Comparison of ENCODE assay signal across 13 cellular contexts in the genomic region with DNA sequence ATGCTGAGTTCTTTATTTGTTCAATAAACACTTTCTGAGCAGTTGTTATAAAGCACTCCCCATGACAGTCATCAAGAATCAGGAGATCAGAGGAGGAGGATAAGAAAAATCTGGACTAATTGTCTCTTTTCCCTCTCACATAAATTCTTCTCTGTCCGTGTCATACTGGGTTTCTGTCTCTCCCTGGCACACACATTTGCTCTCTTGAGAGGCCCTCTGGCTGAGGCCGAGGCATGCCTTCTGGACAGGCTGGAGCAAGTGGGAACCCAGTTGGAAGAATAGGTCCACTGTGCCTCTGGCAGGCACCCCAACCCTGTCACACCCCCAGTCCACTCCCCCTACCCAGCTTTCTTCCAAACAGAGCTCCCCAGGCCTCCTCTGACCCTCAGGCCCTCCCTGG.
DNase-seq lines count a peak whose midpoint lies in the region; ATAC-seq and TF ChIP-seq lines count a peak whose summit lies in the region.
"Had no signal": no experiment of that assay in that cellular context is flagged by ENCODE, and none has a peak within 500 bp of the region (broad histone marks: within the 10 kb centered on the region; RNA-seq: fewer than 3 reads in every experiment).

No MANE protein-coding gene starts in this region.

- no peak overlapping the region for H2BK15ac ChIP-seq in IMR-90 (ENCODE audit: low read depth, low read length)

- no peak overlapping the region for H2BK5ac ChIP-seq in IMR-90 (ENCODE audit: low read depth, low read length, poor library complexity, severe bottlenecking)

- no peak overlapping the region for H3K4ac ChIP-seq in IMR-90 (ENCODE audit: low read depth, low read length)

- H2AFZ ChIP-seq in IMR-90 (replicated peaks; ENCODE audit: low read length, poor library complexity) (no peak overlapping the region), osteoblast (ENCODE audit: low read length) (no peak overlapping the region)

- no peaks in the 10 kb centered on the region for H3K79me2 ChIP-seq in osteoblast (ENCODE audit: insufficient read depth, low read length)

- peaks cover 4% of the 10 kb centered on the region for H3K27me3 Mint-ChIP-seq in activated naive CD4-positive, alpha-beta T cell treated with anti-CD3 and anti-CD28 coated beads for 36 hours (ENCODE audit: low read depth)

- POLR2A ChIA-PET in IMR-90 (lab: Charles Lee; ENCODE audit: unreplicated experiment) = no interaction called here

- no peak for TF ChIP-seq POLR2A in IMR-90 (IDR thresholded peaks at IDR 0.05; ENCODE audit: low read depth, low read length)

- no peaks in the 10 kb centered on the region for H3K36me3 ChIP-seq in IMR-90 (ENCODE audit: control insufficient read depth, insufficient read depth, low read length)
- no peaks in the 10 kb centered on the region for H3K36me3 ChIP-seq in effector memory CD4-positive, alpha-beta T cell (ENCODE audit: control insufficient read depth, insufficient read depth, low read length)
- no peaks in the 10 kb centered on the region for H3K36me3 ChIP-seq in osteoblast (ENCODE audit: insufficient read depth, low read length)
- H3K36me3 ChIP-seq: left lung, MG63, thoracic aorta had no signal

- no peaks in the 10 kb centered on the region for H3K9me3 Mint-ChIP-seq in activated naive CD4-positive, alpha-beta T cell treated with anti-CD3 and anti-CD28 coated beads for 36 hours

- no peak overlapping the region for H3K4me3 ChIP-seq in IMR-90 (ENCODE audit: insufficient read depth, low read depth, low read length)
- peak overlapping the region; percentile 3 for H3K4me3 ChIP-seq in effector memory CD4-positive, alpha-beta T cell (ENCODE audit: insufficient read depth, low read depth, low read length, poor library complexity, severe bottlenecking)
- no peak overlapping the region for H3K4me3 ChIP-seq in osteoblast (ENCODE audit: insufficient read depth, low read length)
- H3K4me3 ChIP-seq: left lung, MG63, thoracic aorta had no signal

- CTCF ChIA-PET in activated naive CD4-positive, alpha-beta T cell treated with anti-CD3 and anti-CD28 coated beads for 36 hours (lab: Charles Lee) = interaction anchor here (0.7 to 1.0 kb wide), 2 partner anchors 65 to 306 kb away, joined by 3 read pairs; no protein-coding TSS in a partner anchor
- CTCF ChIA-PET in IMR-90 (lab: Yijun Ruan, JAX) = no interaction called here

- intact Hi-C loops in activated naive CD4-positive, alpha-beta T cell treated with anti-CD3 and anti-CD28 coated beads for 36 hours (cut with micrococcal nuclease) = no loop called here
- intact Hi-C loops in IMR-90 (cut with micrococcal nuclease) = no loop called here

- no peak overlapping the region for H2AK5ac ChIP-seq in IMR-90 (ENCODE audit: low read depth, low read length)

- no peak overlapping the region for H3K56ac ChIP-seq in IMR-90 (ENCODE audit: extremely low read depth, insufficient read depth, low read length)

- no peak overlapping the region for H3K14ac ChIP-seq in IMR-90 (replicated peaks; ENCODE audit: low read depth, low read length)

- H3K79me1 ChIP-seq in IMR-90 (ENCODE audit: low read depth in 1 of 2, low read length in 2 of 2) = no peaks in the 10 kb centered on the region

- 100% methylated on average over 1 of the region's 2 CpGs; no CpG with 5 or more reads in 1 of the 2 experiments for WGBS in IMR-90 (ENCODE audit: extremely low coverage in 2 of 2, insufficient read length in 1 of 2), 2 experiments

- H3K27me3 ChIP-seq in IMR-90 (ENCODE audit: control insufficient read depth, insufficient read depth, low read length) = peaks cover 67% of the 10 kb centered on the region
- no peaks in the 10 kb centered on the region for H3K27me3 ChIP-seq in effector memory CD4-positive, alpha-beta T cell (replicated peaks; ENCODE audit: control insufficient read depth, insufficient read depth, low read length, poor library complexity, severe bottlenecking)
- H3K27me3 ChIP-seq in osteoblast (ENCODE audit: insufficient read depth, low read length) = peaks cover 27% of the 10 kb centered on the region

- no peak overlapping the region for H3K9ac ChIP-seq in IMR-90 (ENCODE audit: low read depth, low read length)

- no peaks in the 10 kb centered on the region for H3K36me3 Mint-ChIP-seq in activated naive CD4-positive, alpha-beta T cell treated with anti-CD3 and anti-CD28 coated beads for 36 hours (ENCODE audit: low read depth)

- no peaks in the 10 kb centered on the region for H3K4me1 ChIP-seq in IMR-90 (ENCODE audit: control insufficient read depth, insufficient read depth, low read length)
- H3K4me1 ChIP-seq in effector memory CD4-positive, alpha-beta T cell (ENCODE audit: control insufficient read depth, insufficient read depth, low read length, poor library complexity, severe bottlenecking) = peaks cover 36% of the 10 kb centered on the region
- H3K4me1 ChIP-seq in osteoblast (ENCODE audit: insufficient read depth, low read length) = peaks cover 5% of the 10 kb centered on the region

- no peak for TF ChIP-seq RAD21 in IMR-90 (IDR thresholded peaks at IDR 0.05; ENCODE audit: low read length)

- H3K4me1 Mint-ChIP-seq in activated naive CD4-positive, alpha-beta T cell treated with anti-CD3 and anti-CD28 coated beads for 36 hours (ENCODE audit: low read depth) = peaks cover 30% of the 10 kb centered on the region

- peak; percentile 3 for DNase-seq in activated naive CD4-positive, alpha-beta T cell treated with anti-CD3 and anti-CD28 coated beads for 36 hours
- no peak for DNase-seq in activated naive CD4-positive, alpha-beta T cell (lab: John Stamatoyannopoulos, UW)
- DNase-seq in IMR-90 = no peak
- DNase-seq in effector memory CD4-positive, alpha-beta T cell = no peak
- peak; percentile 70 for DNase-seq in osteoblast (ENCODE audit: insufficient read length, low spot score, missing footprints)
- DNase-seq in Kasumi-1 (lab: John Stamatoyannopoulos, UW) = no peak
- no peak for DNase-seq in MV-4-11 (lab: John Stamatoyannopoulos, UW)
- DNase-seq in cerebellar cortex (ENCODE audit: low spot score) = no peak
- DNase-seq: ACHN; effector CD4-positive, alpha-beta T cell; MG63 had no signal

- no peak overlapping the region for H2AK9ac ChIP-seq in IMR-90 (replicated peaks; ENCODE audit: low read depth, low read length, poor library complexity)

- no peak overlapping the region for H3K4me3 Mint-ChIP-seq in activated naive CD4-positive, alpha-beta T cell treated with anti-CD3 and anti-CD28 coated beads for 36 hours

- dilution Hi-C loops in IMR-90 (cut with HindIII; ENCODE audit: low sequenced_read_pairs, unreplicated experiment) = no loop called here

- no peaks in the 10 kb centered on the region; the same call in 1 of the 2 replicates for H4K20me1 ChIP-seq in IMR-90 (ENCODE audit: insufficient read depth, low read length)
- H4K20me1 ChIP-seq in osteoblast (ENCODE audit: insufficient read depth, low read length) = no peaks in the 10 kb centered on the region

- in situ Hi-C loops in IMR-90 (cut with MboI; ENCODE audit: low sequenced_read_pairs) = no loop called here

- H3K27ac ChIP-seq in IMR-90 (ENCODE audit: insufficient read depth, low read length) = no peak overlapping the region
- H3K27ac ChIP-seq in effector memory CD4-positive, alpha-beta T cell (ENCODE audit: insufficient read depth, low read length, poor library complexity, severe bottlenecking) = no peak overlapping the region
- H3K27ac ChIP-seq in osteoblast (ENCODE audit: low read depth, low read length) = no peak overlapping the region
- H3K27ac ChIP-seq: left lung, thoracic aorta had no signal

- H4K91ac ChIP-seq in IMR-90 (ENCODE audit: insufficient read depth, low read depth, low read length) = no peak overlapping the region

- H3K4me2 ChIP-seq in IMR-90 (ENCODE audit: low read depth, low read length) (no peak overlapping the region), osteoblast (ENCODE audit: insufficient read depth, low read length) (no peak overlapping the region)

- H2BK20ac ChIP-seq in IMR-90 (ENCODE audit: low read depth, low read length) = no peak overlapping the region

- ATAC-seq in IMR-90 (ENCODE audit: low read depth) = 0 out of 2 replicates have a peak, but pooled peaks have one; percentile 21

- no peak overlapping the region for H4K8ac ChIP-seq in IMR-90 (ENCODE audit: low read depth in 2 of 2, low read length in 2 of 2)

- H3K9me3 ChIP-seq in IMR-90 (ENCODE audit: control insufficient read depth, insufficient read depth, low read length) (no peaks in the 10 kb centered on the region), osteoblast (ENCODE audit: low read depth, low read length) (no peaks in the 10 kb centered on the region)
- H3K9me3 ChIP-seq in effector memory CD4-positive, alpha-beta T cell (ENCODE audit: control insufficient read depth, low read length) = no peaks in the 10 kb centered on the region
- H3K9me3 ChIP-seq: left lung, MG63, thoracic aorta had no signal

- BruUV-seq in IMR-90 (replicated peaks; lab: Mats Ljungman, UMichigan) = no TSS peak

- no peak overlapping the region for H4K5ac ChIP-seq in IMR-90 (ENCODE audit: low read depth, low read length)

- no peak for TF ChIP-seq CTCF in IMR-90 (conservative IDR thresholded peaks at IDR 0.05; ENCODE audit: low read depth, low read length)
- no peak for TF ChIP-seq CTCF in osteoblast (IDR thresholded peaks at IDR 0.05; ENCODE audit: extremely low read depth, low read depth, low read length)

- no peak overlapping the region for H3K27ac Mint-ChIP-seq in activated naive CD4-positive, alpha-beta T cell treated with anti-CD3 and anti-CD28 coated beads for 36 hours

- no peak overlapping the region for H3K23ac ChIP-seq in IMR-90 (ENCODE audit: low read depth, low read length)

- no peaks in the 10 kb centered on the region for H3K9me1 ChIP-seq in IMR-90 (ENCODE audit: insufficient read depth, low read length)

- no peak overlapping the region for H2BK120ac ChIP-seq in IMR-90 (ENCODE audit: low read depth, low read length)

- no peak overlapping the region for H3K18ac ChIP-seq in IMR-90 (ENCODE audit: low read depth, low read length)

TF ChIP-seq in IMR-90, 13 proteins besides CTCF, POLR2A, EP300 and RAD21 (continues in another document):
- TF ChIP-seq CEBPB (IDR thresholded peaks at IDR 0.05; ENCODE audit: low read depth, low read length) (no peak), FOS (IDR thresholded peaks at IDR 0.05; ENCODE audit: low read depth, low read length) (no peak), MAFK (IDR thresholded peaks at IDR 0.05; ENCODE audit: low read depth, low read length) (no peak), RFX5 (IDR thresholded peaks at IDR 0.05; ENCODE audit: low read depth, low read length) (no peak), SMC3 (IDR thresholded peaks at IDR 0.05; ENCODE audit: low read depth, low read length) (no peak), BHLHE40 (IDR thresholded peaks at IDR 0.05; ENCODE audit: low read depth, low read length) (no peak)
- TF ChIP-seq, protein P1, sequence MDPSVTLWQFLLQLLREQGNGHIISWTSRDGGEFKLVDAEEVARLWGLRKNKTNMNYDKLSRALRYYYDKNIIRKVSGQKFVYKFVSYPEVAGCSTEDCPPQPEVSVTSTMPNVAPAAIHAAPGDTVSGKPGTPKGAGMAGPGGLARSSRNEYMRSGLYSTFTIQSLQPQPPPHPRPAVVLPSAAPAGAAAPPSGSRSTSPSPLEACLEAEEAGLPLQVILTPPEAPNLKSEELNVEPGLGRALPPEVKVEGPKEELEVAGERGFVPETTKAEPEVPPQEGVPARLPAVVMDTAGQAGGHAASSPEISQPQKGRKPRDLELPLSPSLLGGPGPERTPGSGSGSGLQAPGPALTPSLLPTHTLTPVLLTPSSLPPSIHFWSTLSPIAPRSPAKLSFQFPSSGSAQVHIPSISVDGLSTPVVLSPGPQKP (IDR thresholded peaks at IDR 0.05; ENCODE audit: borderline replicate concordance, low read depth, low read length) = no peak

Comparison
In these comparisons a context has a peak if more than half of its experiments do, and no peak if none do; other contexts are left out.
1. DNase-seq: peak in activated naive CD4-positive, alpha-beta T cell treated with anti-CD3 and anti-CD28 coated beads for 36 hours (single experiment) and osteoblast (single experiment); none in activated naive CD4-positive, alpha-beta T cell (0 of 4), IMR-90 (single experiment), effector memory CD4-positive, alpha-beta T cell (0 of 3), Kasumi-1 (0 of 2), MV-4-11 (single experiment) and cerebellar cortex (single experiment).